In the genomic region with DNA sequence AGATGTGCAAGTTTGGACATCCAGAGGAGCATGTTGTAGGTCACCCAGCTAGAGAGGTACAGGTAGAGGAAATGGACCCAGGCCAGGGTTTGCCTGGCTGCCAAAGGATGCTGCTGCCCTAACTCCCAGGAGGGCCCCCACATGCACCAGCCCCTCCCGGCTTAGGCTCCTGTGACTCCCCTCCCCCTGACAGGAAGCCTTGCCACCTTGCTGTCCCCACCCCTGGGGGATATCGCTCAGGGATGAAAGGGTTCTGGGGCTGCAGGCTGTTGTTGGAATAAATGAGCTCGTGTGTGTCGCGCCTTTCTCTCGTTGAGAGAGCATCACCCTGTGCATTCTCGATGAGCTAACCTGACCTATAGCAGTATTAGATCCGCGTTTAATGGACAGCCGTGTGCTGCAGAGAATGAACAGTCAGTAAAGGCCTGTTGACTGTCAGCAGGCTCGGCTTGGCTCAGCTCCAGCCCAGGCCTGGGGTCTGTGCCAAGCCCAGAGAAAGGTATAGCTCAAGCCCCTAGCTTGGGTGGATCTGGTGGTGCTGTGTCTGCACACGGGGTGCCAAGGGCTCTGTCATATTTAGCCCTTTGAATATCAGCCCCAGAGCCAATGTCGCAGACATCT, we compare ENCODE assay signal across 22 cellular contexts.
DNase-seq lines count a peak whose midpoint lies in the region; ATAC-seq, FAIRE-seq and TF ChIP-seq lines count a peak whose summit lies in the region.
"Had no signal": no experiment of that assay in that cellular context is flagged by ENCODE, and none has a peak within 500 bp of the region (broad histone marks: within the 10 kb centered on the region; RNA-seq: fewer than 3 reads in every experiment).

No MANE protein-coding gene starts in this region.

- TF ChIP-seq CTCF in DOHH2 (IDR thresholded peaks at IDR 0.05; ENCODE audit: low read depth, low read length, poor library complexity, severe bottlenecking): no peak
- no peak for TF ChIP-seq CTCF in K562 (IDR thresholded peaks at IDR 0.05 in 2 of 3, conservative IDR thresholded peaks at IDR 0.05 in 1 of 3; ENCODE audit: insufficient read depth in 2 of 3, low read depth in 1 of 3, low read length in 3 of 3)
- TF ChIP-seq CTCF in left lung (IDR thresholded peaks at IDR 0.05): no peak

- H3K9me2 ChIP-seq in DOHH2 (replicated peaks; ENCODE audit: control insufficient read depth, low read length): no peaks in the 10 kb centered on the region

- no peaks in the 10 kb centered on the region for H3F3A ChIP-seq in DOHH2 (ENCODE audit: control insufficient read depth, insufficient read depth)

- H4K20me1 ChIP-seq in DOHH2 (ENCODE audit: control insufficient read depth, insufficient read depth, low read depth, low read length): no peaks in the 10 kb centered on the region
- H4K20me1 ChIP-seq in K562 (replicated peaks; ENCODE audit: control insufficient read depth, insufficient read depth, low read length): peaks cover 5% of the 10 kb centered on the region; the same call in 1 of the 2 replicates

- CTCF ChIA-PET in K562 (lab: Yijun Ruan, JAX; ENCODE audit: low intra/inter-chr PET ratio): no interaction called here

- H3K9me3 Mint-ChIP-seq in CD4-positive, CD25-positive, alpha-beta regulatory T cell: no peaks in the 10 kb centered on the region
- H3K9me3 Mint-ChIP-seq: mesothelial cell of epicardium had no signal

- H3K9ac ChIP-seq in K562 (ENCODE audit: insufficient read depth in 1 of 2, low read depth in 2 of 2, low read length in 2 of 2): no peak overlapping the region

- H3K27me3 Mint-ChIP-seq in CD4-positive, CD25-positive, alpha-beta regulatory T cell: no peaks in the 10 kb centered on the region
- H3K27me3 Mint-ChIP-seq: activated CD8-positive, alpha-beta memory T cell treated with anti-CD3 and anti-CD28 coated beads, Interleukin-2, amount 10 ng/mL, durations not matched to agents 7 days and 5 days had no signal

- H3K36me3 Mint-ChIP-seq in CD4-positive, CD25-positive, alpha-beta regulatory T cell: peaks cover 8% of the 10 kb centered on the region
- H3K36me3 Mint-ChIP-seq: mesothelial cell of epicardium had no signal

- FAIRE-seq in K562 (lab: Jason Lieb, UNC): no peak
- FAIRE-seq: GM12892 had no signal

- no peak for TF ChIP-seq EP300 in K562 (IDR thresholded peaks at IDR 0.05; ENCODE audit: low read length)

- no peak for ATAC-seq in CD4-positive, CD25-positive, alpha-beta regulatory T cell (ENCODE audit: low read depth in 2 of 2)
- ATAC-seq in K562 (no peak), left lung (no peak)
- ATAC-seq: activated CD8-positive, alpha-beta memory T cell treated with anti-CD3 and anti-CD28 coated beads, Interleukin-2, amount 10 ng/mL, durations not matched to agents 7 days and 5 days; esophagus mucosa had no signal

- H3K79me2 ChIP-seq in DOHH2 (ENCODE audit: control insufficient read depth, low read length): no peaks in the 10 kb centered on the region
- H3K79me2 ChIP-seq in K562 (ENCODE audit: control insufficient read depth, insufficient read depth, low read length): no peaks in the 10 kb centered on the region

- no peaks in the 10 kb centered on the region for H3K9me3 ChIP-seq in CD4-positive, CD25-positive, alpha-beta regulatory T cell (ENCODE audit: control insufficient read depth in 2 of 2, low read length in 2 of 2)
- no peaks in the 10 kb centered on the region for H3K9me3 ChIP-seq in DOHH2 (ENCODE audit: control insufficient read depth, insufficient read depth, low read length)
- no peaks in the 10 kb centered on the region for H3K9me3 ChIP-seq in K562 (replicated peaks; ENCODE audit: control insufficient read depth, insufficient read depth, low read depth, low read length)
- H3K9me3 ChIP-seq in left lung: no peaks in the 10 kb centered on the region
- H3K9me3 ChIP-seq: ascending aorta, heart left ventricle, sigmoid colon had no signal

- no peak for TF ChIP-seq RAD21 in K562 (CRISPR knock-in tag; conservative IDR thresholded peaks at IDR 0.05 in 1 of 2, IDR thresholded peaks at IDR 0.05 in 1 of 2)

- no TSS peak for BruUV-seq in K562 (replicated peaks; lab: Mats Ljungman, UMichigan)

- H3K4me1 Mint-ChIP-seq in CD4-positive, CD25-positive, alpha-beta regulatory T cell: peaks cover 20 to 85% (median 53%) of the 10 kb centered on the region in 4 donors

- no peak overlapping the region for H3K4me3 ChIP-seq in CD4-positive, CD25-positive, alpha-beta regulatory T cell (ENCODE audit: low read depth, low read length)
- H3K4me3 ChIP-seq in DOHH2 (ENCODE audit: low read length) (no peak overlapping the region), K562 (no peak overlapping the region), left lung (no peak overlapping the region), H7 (ENCODE audit: insufficient read depth, low read depth, low read length) (no peak overlapping the region)
- H3K4me3 ChIP-seq: ascending aorta, heart left ventricle, sigmoid colon, SK-N-MC had no signal

- peak overlapping the region; percentile 7; the same call in 1 of the 2 replicates for H3K4me2 ChIP-seq in DOHH2 (ENCODE audit: low read length)
- H3K4me2 ChIP-seq in K562 (ENCODE audit: insufficient read depth, low read length): no peak overlapping the region

- 79% methylated on average over 11 of the region's 13 CpGs for WGBS in K562 (ENCODE audit: insufficient coverage, low coverage, missing lambda C conversion rate)

- no peak overlapping the region for H2AFZ ChIP-seq in K562 (ENCODE audit: low read depth, low read length)

- H3K27ac ChIP-seq in CD4-positive, CD25-positive, alpha-beta regulatory T cell (ENCODE audit: insufficient read depth, low read length, poor library complexity, severe bottlenecking): no peak overlapping the region
- no peak overlapping the region for H3K27ac ChIP-seq in DOHH2 (ENCODE audit: low read depth, low read length)
- no peak overlapping the region for H3K27ac ChIP-seq in K562 (ENCODE audit: extremely low read depth, low read depth, low read length)
- no peak overlapping the region for H3K27ac ChIP-seq in caudate nucleus (ENCODE audit: low read depth, low read length)
- H3K27ac ChIP-seq in left lung: no peak overlapping the region
- H3K27ac ChIP-seq: ascending aorta, heart left ventricle, sigmoid colon, SK-N-MC, VCaP had no signal

- intact Hi-C loops in K562 (cut with micrococcal nuclease) (no loop called here), left lung (cut with DNase I) (no loop called here)

- no peak for TF ChIP-seq POLR2A in K562 (conservative IDR thresholded peaks at IDR 0.05)

- peaks cover 7% of the 10 kb centered on the region for H3K36me3 ChIP-seq in CD4-positive, CD25-positive, alpha-beta regulatory T cell (ENCODE audit: control insufficient read depth, insufficient read depth, low read length)
- H3K36me3 ChIP-seq in DOHH2 (ENCODE audit: control insufficient read depth, low read length) (no peaks in the 10 kb centered on the region), K562 (ENCODE audit: control insufficient read depth, insufficient read depth, low read length) (0 out of 3 replicates have a peak, but pooled peaks cover 9% of the 10 kb centered on the region), left lung (no peaks in the 10 kb centered on the region), H7 (replicated peaks; ENCODE audit: control insufficient read depth, insufficient read depth, low read length) (no peaks in the 10 kb centered on the region)
- H3K36me3 ChIP-seq: ascending aorta, heart left ventricle, sigmoid colon had no signal

- POLR2A ChIA-PET in K562 (lab: Yijun Ruan, JAX): interaction anchor here (1.2 kb wide), 1 partner anchor 17 kb away, joined by 5 read pairs; no protein-coding TSS in a partner anchor

- DNase-seq in CD4-positive, CD25-positive, alpha-beta regulatory T cell: no peak
- DNase-seq in NCI-H345 (lab: John Stamatoyannopoulos, UW) (peak; percentile 90), K562 (ENCODE audit: extremely low read depth in 1 of 4, low spot score in 3 of 4) (no peak), cerebellar nuclear complex (lab: John Stamatoyannopoulos, UW) (no peak), caudate nucleus (lab: John Stamatoyannopoulos, UW) (no peak), left lung (no peak), H7 (no peak)
- DNase-seq: activated CD8-positive, alpha-beta memory T cell treated with anti-CD3 and anti-CD28 coated beads, Interleukin-2, amount 10 ng/mL, durations not matched to agents 7 days and 5 days; activated gamma-delta T cell treated with Interleukin-2 at 50 U/mL for 16 hours; heart left ventricle; NCI-H1048; occipital lobe; sigmoid colon; stimulated activated CD4-positive, alpha-beta T cell treated with anti-CD3 and anti-CD28 coated beads, Interleukin-2, amount 100 ng/mL, for 48 hours; trophoblast cell had no signal

- in situ Hi-C loops in K562 (cut with MboI): no loop called here

- H3K4me1 ChIP-seq in CD4-positive, CD25-positive, alpha-beta regulatory T cell (ENCODE audit: control insufficient read depth, insufficient read depth, low read length, poor library complexity, severe bottlenecking): peaks cover 27% of the 10 kb centered on the region
- peaks cover 24% of the 10 kb centered on the region for H3K4me1 ChIP-seq in DOHH2 (ENCODE audit: control insufficient read depth, low read length)
- H3K4me1 ChIP-seq in K562 (replicated peaks in 1 of 2; ENCODE audit: control insufficient read depth in 2 of 2, insufficient read depth in 2 of 2, low read length in 2 of 2): peaks cover 7% of the 10 kb centered on the region in 2 experiments; a peak in 4 of 5 replicates
- peaks cover 13 to 30% of the 10 kb centered on the region in 2 donors for H3K4me1 ChIP-seq in left lung

- H3K9me1 ChIP-seq in K562 (ENCODE audit: control insufficient read depth, insufficient read depth, low read length): no peaks in the 10 kb centered on the region

- no peaks in the 10 kb centered on the region for H3K27me3 ChIP-seq in CD4-positive, CD25-positive, alpha-beta regulatory T cell (ENCODE audit: control insufficient read depth, insufficient read depth, low read length)
- H3K27me3 ChIP-seq in DOHH2 (ENCODE audit: control insufficient read depth, low read length) (no peaks in the 10 kb centered on the region), K562 (ENCODE audit: control insufficient read depth in 2 of 2, insufficient read depth in 2 of 2, low read length in 2 of 2) (no peaks in the 10 kb centered on the region), left lung (no peaks in the 10 kb centered on the region), H7 (ENCODE audit: control insufficient read depth, insufficient read depth, low read length) (no peaks in the 10 kb centered on the region)
- H3K27me3 ChIP-seq: ascending aorta, heart left ventricle, sigmoid colon had no signal

- H3K27ac Mint-ChIP-seq in CD4-positive, CD25-positive, alpha-beta regulatory T cell: peak overlapping the region; percentile 49 to 76 (median 64)
- H3K27ac Mint-ChIP-seq: activated CD8-positive, alpha-beta memory T cell treated with anti-CD3 and anti-CD28 coated beads, Interleukin-2, amount 10 ng/mL, durations not matched to agents 7 days and 5 days; mesothelial cell of epicardium had no signal

- H3K4me3 Mint-ChIP-seq in CD4-positive, CD25-positive, alpha-beta regulatory T cell: no peak overlapping the region
- H3K4me3 Mint-ChIP-seq: activated CD8-positive, alpha-beta memory T cell treated with anti-CD3 and anti-CD28 coated beads, Interleukin-2, amount 10 ng/mL, durations not matched to agents 7 days and 5 days; mesothelial cell of epicardium had no signal

TF ChIP-seq in K562, 482 proteins besides CTCF, POLR2A, EP300 and RAD21 (continues in another document):
- TF ChIP-seq NFIC (IDR thresholded peaks at IDR 0.05): peak; percentile 28; the same call in 1 of the 2 replicates
